Comparison of ENCODE assay signal across 8 cellular contexts in genomic region chr3:43378066-43378935, GRCh38.
A peak's percentile ranks its signal among the peaks of the same experiment; 100 is the strongest.
DNase-seq lines count a peak whose midpoint lies in the region; FAIRE-seq and TF ChIP-seq lines count a peak whose summit lies in the region.

No MANE protein-coding gene starts in this region.

- no peak overlapping the region for H3K23ac ChIP-seq in H9 (ENCODE audit: insufficient read length, low read depth, low read length)

- no peak overlapping the region for H2AFZ ChIP-seq in H9 (ENCODE audit: low read length)

- no peak overlapping the region for H3K4ac ChIP-seq in H9 (ENCODE audit: low read depth, low read length)

- H3K4me3 Mint-ChIP-seq in Caco-2 (ENCODE audit: unreplicated experiment), result no peak overlapping the region
- H3K4me3 Mint-ChIP-seq in H9, result no peak overlapping the region

- H3K36me3 Mint-ChIP-seq in Caco-2 (ENCODE audit: insufficient read depth, unreplicated experiment), result no peaks in the 10 kb centered on the region
- H3K36me3 Mint-ChIP-seq in H9 (ENCODE audit: insufficient read depth in 1 of 3, low read depth in 3 of 3), result peaks cover 0 to 14% (median 6%) of the 10 kb centered on the region in 3 experiments; a peak in 4 of 7 replicates

- H3K56ac ChIP-seq in H9 (ENCODE audit: insufficient read length, low read depth, low read length), result no peak overlapping the region

- no peaks in the 10 kb centered on the region for H3K79me1 ChIP-seq in H9 (ENCODE audit: insufficient read depth, low read depth, low read length, poor library complexity, severe bottlenecking)

- no peaks in the 10 kb centered on the region for H3K4me1 ChIP-seq in Caco-2
- peaks cover 5% of the 10 kb centered on the region for H3K4me1 ChIP-seq in H9 (ENCODE audit: insufficient read depth, low read length)
- H3K4me1 ChIP-seq in small intestine (ENCODE audit: control insufficient read depth in 2 of 2, insufficient read depth in 1 of 2, low read depth in 1 of 2, low read length in 1 of 2), result peaks cover 0 to 3% of the 10 kb centered on the region in 2 donors

- H3K4me1 Mint-ChIP-seq in Caco-2 (ENCODE audit: low read depth, unreplicated experiment), result no peaks in the 10 kb centered on the region
- peaks cover 22 to 25% of the 10 kb centered on the region in 2 experiments for H3K4me1 Mint-ChIP-seq in H9

- H2BK15ac ChIP-seq in H9 (ENCODE audit: low read depth, low read length), result no peak overlapping the region

- intact Hi-C loops in Caco-2 (cut with micrococcal nuclease; ENCODE audit: unreplicated experiment), result loop anchor here (1.0 to 5.0 kb wide), 2 partner anchors 156 to 216 kb away; no protein-coding TSS in a partner anchor

- H3K18ac ChIP-seq in H9 (ENCODE audit: insufficient read length, low read depth, low read length), result no peak overlapping the region

- CTCF ChIA-PET in Caco-2 (lab: Charles Lee), result interaction anchor here (0.6 to 1.0 kb wide), 4 partner anchors 154 to 416 kb away, joined by 3 to 8 read pairs (median 5); no protein-coding TSS in a partner anchor

- WGBS in H9 (ENCODE audit: extremely low coverage, insufficient read length, low lambda C conversion rate), result no CpG with 5 or more reads among the region's 2 CpGs
- WGBS in small intestine, 3 donors, result 72 to 90% (median 84%) methylated on average over 2 of the region's 2 CpGs

- no peak for FAIRE-seq in small intestine (lab: Jason Lieb, UNC)

- DNase-seq in Caco-2, result peak; percentile 55 to 61
- DNase-seq in H9, result peak; percentile 67
- DNase-seq in NK-92 (lab: John Stamatoyannopoulos, UW; ENCODE audit: unreplicated experiment), result peak; percentile 6
- peak; percentile 34 for DNase-seq in activated T-cell treated with anti-CD3 and anti-CD28 coated beads for 48 hours (ENCODE audit: low read depth)
- peak; percentile 45 for DNase-seq in fibroblast of peridontal ligament (ENCODE audit: extremely low read depth)
- peak; percentile 68 for DNase-seq in small intestine
- no peak for DNase-seq in retina
- no peak for DNase-seq in COLO829 (ENCODE audit: low spot score)

- no peaks in the 10 kb centered on the region for H3K9me3 ChIP-seq in Caco-2
- no peaks in the 10 kb centered on the region for H3K9me3 ChIP-seq in H9 (ENCODE audit: control insufficient read depth, low read depth, low read length)
- H3K9me3 ChIP-seq in small intestine (ENCODE audit: control insufficient read depth, low read depth), result no peaks in the 10 kb centered on the region

- no peak overlapping the region for H4K8ac ChIP-seq in H9 (replicated peaks; ENCODE audit: insufficient read length, low read depth, low read length)

- H3T11ph ChIP-seq in H9 (ENCODE audit: low read length), result no peak overlapping the region

- no peaks in the 10 kb centered on the region for H4K20me1 ChIP-seq in H9 (ENCODE audit: control insufficient read depth, insufficient read depth, insufficient read length)

- TF ChIP-seq CTCF in Caco-2 (IDR thresholded peaks at IDR 0.05; ENCODE audit: insufficient read depth in 1 of 2, low read depth in 1 of 2, low read length in 1 of 2, severe bottlenecking in 1 of 2, unreplicated experiment in 1 of 2), result peak; percentile 66 to 82
- TF ChIP-seq CTCF in H9 (conservative IDR thresholded peaks at IDR 0.05), result peak; percentile 81

- H3K9me3 Mint-ChIP-seq in Caco-2 (ENCODE audit: unreplicated experiment) (peaks cover 16% of the 10 kb centered on the region), H9 (peaks cover 6 to 12% of the 10 kb centered on the region in 2 experiments; a peak in 4 of 5 replicates)

- no peak overlapping the region for H3K27ac Mint-ChIP-seq in Caco-2 (ENCODE audit: unreplicated experiment)
- no peak overlapping the region for H3K27ac Mint-ChIP-seq in H9

- H3K9ac ChIP-seq in H9 (ENCODE audit: extremely low read depth, insufficient read length, low read length), result no peak overlapping the region

- H3K27me3 Mint-ChIP-seq in Caco-2 (ENCODE audit: insufficient read depth, unreplicated experiment), result no peaks in the 10 kb centered on the region
- H3K27me3 Mint-ChIP-seq in H9 (ENCODE audit: low read depth), result no peaks in the 10 kb centered on the region

- no peak overlapping the region for H3K4me2 ChIP-seq in H9 (ENCODE audit: insufficient read depth, insufficient read length, low read length)

- H2BK12ac ChIP-seq in H9 (ENCODE audit: insufficient read length, low read depth, low read length), result no peak overlapping the region

- H3K79me2 ChIP-seq in H9 (ENCODE audit: insufficient read depth, low read length), result no peaks in the 10 kb centered on the region

- H3K4me3 ChIP-seq in Caco-2 (ENCODE audit: low read depth, low read length) (no peak overlapping the region), small intestine (ENCODE audit: low read depth in 1 of 2, low read length in 2 of 2) (no peak overlapping the region)

- no peak overlapping the region for H4K91ac ChIP-seq in H9 (ENCODE audit: insufficient read length, low read depth, low read length)

- H3K27ac ChIP-seq in H9 (ENCODE audit: insufficient read length, low read depth, low read length), result no peak overlapping the region
- H3K27ac ChIP-seq in small intestine (ENCODE audit: low read depth in 1 of 2, low read length in 1 of 2), result peak overlapping the region in 1 of 2 donors; percentile 17

- no peaks in the 10 kb centered on the region for H3K23me2 ChIP-seq in H9 (ENCODE audit: insufficient read length, low read depth, low read length, poor library complexity, severe bottlenecking)

- H3K14ac ChIP-seq in H9 (ENCODE audit: insufficient read depth, low read length), result no peak overlapping the region

- no peak overlapping the region for H2BK120ac ChIP-seq in H9 (ENCODE audit: low read depth, low read length, poor library complexity, severe bottlenecking)

- no peak overlapping the region for H4K5ac ChIP-seq in H9 (ENCODE audit: insufficient read length, low read depth, low read length)

- H2BK20ac ChIP-seq in H9 (ENCODE audit: low read depth, low read length, poor library complexity, severe bottlenecking), result no peak overlapping the region

- POLR2A ChIA-PET in Caco-2 (lab: Charles Lee), result interaction anchor here (0.6 kb wide), 1 partner anchor 9 kb away, joined by 3 read pairs; no protein-coding TSS in a partner anchor

- no peaks in the 10 kb centered on the region for H3K36me3 ChIP-seq in Caco-2 (ENCODE audit: control insufficient read depth, insufficient read depth, low read length)
- H3K36me3 ChIP-seq in small intestine (ENCODE audit: control insufficient read depth in 2 of 2, insufficient read depth in 2 of 2, low read length in 2 of 2), result no peaks in the 10 kb centered on the region

- H2AK5ac ChIP-seq in H9 (ENCODE audit: insufficient read length, low read length), result no peak overlapping the region

- no TSS peak for BruUV-seq in Caco-2 (replicated peaks; lab: Mats Ljungman, UMichigan)

- H3K27me3 ChIP-seq in Caco-2 (replicated peaks; ENCODE audit: control insufficient read depth, insufficient read depth, low read length) (no peaks in the 10 kb centered on the region), H9 (ENCODE audit: insufficient read depth, low read length) (no peaks in the 10 kb centered on the region), small intestine (ENCODE audit: control insufficient read depth in 2 of 2, insufficient read depth in 2 of 2, low read length in 2 of 2) (no peaks in the 10 kb centered on the region)

- H2BK5ac ChIP-seq in H9 (ENCODE audit: insufficient read length, low read length), result no peak overlapping the region

Comparison
In these comparisons a context has a peak if more than half of its experiments do, and no peak if none do; other contexts are left out.
1. DNase-seq: peak in Caco-2 (2 of 2), H9 (single experiment), NK-92 (single experiment), activated T-cell treated with anti-CD3 and anti-CD28 coated beads for 48 hours (single experiment), fibroblast of peridontal ligament (single experiment) and small intestine (single experiment); none in retina (single experiment) and COLO829 (single experiment).